Comparison of ENCODE assay signal across 8 cellular contexts in genomic region chr3:149245738-149246451, GRCh38. TPM values are rescaled to one million over a fixed set of nuclear protein-coding genes. Genes with fewer than 3 reads are reported as not detected.
DNase-seq lines count a peak whose midpoint lies in the region; ATAC-seq and TF ChIP-seq lines count a peak whose summit lies in the region.

No MANE protein-coding gene starts in this region.

- no peaks in the 10 kb centered on the region for H3K9me3 ChIP-seq in CD4-positive, CD25-positive, alpha-beta regulatory T cell (ENCODE audit: control insufficient read depth in 2 of 2, low read length in 2 of 2)
- H3K9me3 ChIP-seq in T-helper 17 cell (ENCODE audit: control insufficient read depth, low read length, poor library complexity, severe bottlenecking) = no peaks in the 10 kb centered on the region
- no peaks in the 10 kb centered on the region for H3K9me3 ChIP-seq in left ventricle myocardium inferior (replicated peaks)
- no peaks in the 10 kb centered on the region for H3K9me3 ChIP-seq in thoracic aorta

- H3K4me3 ChIP-seq in CD4-positive, CD25-positive, alpha-beta regulatory T cell (ENCODE audit: low read depth, low read length) = peak overlapping the region; percentile 6
- H3K4me3 ChIP-seq in left ventricle myocardium inferior (peak overlapping the region; percentile 29), thoracic aorta (peak overlapping the region; percentile 14)

- TF ChIP-seq CTCF in left ventricle myocardium inferior (IDR thresholded peaks at IDR 0.05; ENCODE audit: borderline replicate concordance) (no peak), thoracic aorta (IDR thresholded peaks at IDR 0.05) (no peak)

- no peak overlapping the region for H3K27ac ChIP-seq in CD4-positive, CD25-positive, alpha-beta regulatory T cell (ENCODE audit: insufficient read depth, low read length, poor library complexity, severe bottlenecking)
- peak overlapping the region; percentile 64 for H3K27ac ChIP-seq in left ventricle myocardium inferior (replicated peaks)
- peak overlapping the region; percentile 52 to 64 for H3K27ac ChIP-seq in thoracic aorta

- peaks cover 12% of the 10 kb centered on the region for H3K27me3 Mint-ChIP-seq in CD4-positive, CD25-positive, alpha-beta regulatory T cell
- H3K27me3 Mint-ChIP-seq in T-helper 17 cell = peaks cover 37% of the 10 kb centered on the region

- ATAC-seq in CD4-positive, CD25-positive, alpha-beta regulatory T cell (ENCODE audit: low read depth in 2 of 2) = no peak
- peak; percentile 87 for ATAC-seq in GM19372 (IDR thresholded peaks at IDR 0.05; ENCODE audit: low read depth, unreplicated experiment)
- ATAC-seq in HG03342 (IDR thresholded peaks at IDR 0.05; ENCODE audit: unreplicated experiment) = peak; percentile 82
- ATAC-seq in T-helper 17 cell = no peak
- no peak for ATAC-seq in thoracic aorta (ENCODE audit: insufficient number of reproducible peaks, low FRiP score, low read depth)

- H3K27me3 ChIP-seq in CD4-positive, CD25-positive, alpha-beta regulatory T cell (ENCODE audit: control insufficient read depth, insufficient read depth, low read length) = peaks cover 11% of the 10 kb centered on the region
- H3K27me3 ChIP-seq in left ventricle myocardium inferior (ENCODE audit: low read depth) (no peaks in the 10 kb centered on the region), thoracic aorta (replicated peaks; ENCODE audit: insufficient read depth) (no peaks in the 10 kb centered on the region)

- H3K36me3 ChIP-seq in CD4-positive, CD25-positive, alpha-beta regulatory T cell (ENCODE audit: control insufficient read depth, insufficient read depth, low read length) = no peaks in the 10 kb centered on the region
- H3K36me3 ChIP-seq in left ventricle myocardium inferior (no peaks in the 10 kb centered on the region), thoracic aorta (no peaks in the 10 kb centered on the region)

- intact Hi-C loops in left ventricle myocardium inferior (cut with micrococcal nuclease) = no loop called here

- no peaks in the 10 kb centered on the region for H3K4me1 ChIP-seq in CD4-positive, CD25-positive, alpha-beta regulatory T cell (ENCODE audit: control insufficient read depth, insufficient read depth, low read length, poor library complexity, severe bottlenecking)
- H3K4me1 ChIP-seq in left ventricle myocardium inferior (peaks cover 26% of the 10 kb centered on the region), thoracic aorta (ENCODE audit: control insufficient read depth in 1 of 2, low read depth in 2 of 2) (peaks cover 27 to 49% of the 10 kb centered on the region in 2 donors)

- H3K4me1 Mint-ChIP-seq in CD4-positive, CD25-positive, alpha-beta regulatory T cell = peaks cover 0 to 8% (median 1%) of the 10 kb centered on the region in 4 donors
- peaks cover 12% of the 10 kb centered on the region for H3K4me1 Mint-ChIP-seq in T-helper 17 cell

- H3K9me3 Mint-ChIP-seq in CD4-positive, CD25-positive, alpha-beta regulatory T cell = no peaks in the 10 kb centered on the region

- H3K36me3 Mint-ChIP-seq in CD4-positive, CD25-positive, alpha-beta regulatory T cell = no peaks in the 10 kb centered on the region
- peaks cover 4% of the 10 kb centered on the region for H3K36me3 Mint-ChIP-seq in T-helper 17 cell (ENCODE audit: low read depth)

- H3K4me3 Mint-ChIP-seq in CD4-positive, CD25-positive, alpha-beta regulatory T cell = peak overlapping the region in 1 of 4 donors; percentile 16
- peak overlapping the region; percentile 39 for H3K4me3 Mint-ChIP-seq in T-helper 17 cell

- peak in 1 of 3 donors; percentile 41 for DNase-seq in CD4-positive, CD25-positive, alpha-beta regulatory T cell
- no peak for DNase-seq in T-helper 17 cell
- no peak for DNase-seq in left ventricle myocardium inferior
- DNase-seq in thoracic aorta (ENCODE audit: low spot score) = no peak
- DNase-seq in NCI-H1694 (lab: John Stamatoyannopoulos, UW) = no peak
- no peak for DNase-seq in GM19240 (ENCODE audit: insufficient read length, low spot score)

- H3K27ac Mint-ChIP-seq in CD4-positive, CD25-positive, alpha-beta regulatory T cell = no peak overlapping the region
- no peak overlapping the region for H3K27ac Mint-ChIP-seq in T-helper 17 cell

RNA-seq across cellular contexts. Expression of gene CP, which starts 24.3 kb away (rescaled TPM):
- not detected for total RNA-seq in CD4-positive, CD25-positive, alpha-beta regulatory T cell
- polyA plus RNA-seq in CD4-positive, CD25-positive, alpha-beta regulatory T cell = under 1 TPM in 3 of 4 donors, not detected in 1; 0.08 to 0.44 (median 0.15) TPM
- total RNA-seq in T-helper 17 cell = not detected
- 6.2 TPM for total RNA-seq in left ventricle myocardium inferior
- total RNA-seq in thoracic aorta = 10 to 100 TPM; 58.1 to 64.0 TPM

Comparison
In these comparisons a context has a peak if more than half of its experiments do, and no peak if none do; other contexts are left out.
1. ATAC-seq: peak in GM19372 (single experiment) and HG03342 (single experiment); none in CD4-positive, CD25-positive, alpha-beta regulatory T cell (0 of 2), T-helper 17 cell (single experiment) and thoracic aorta (single experiment).
2. Peak in every context shown above with its lines, with median percentiles within 50 percentile points of each other: H3K4me3 ChIP-seq.